ENCODE assay signal across 8 cellular contexts in genomic region chr20:25195014-25195961, GRCh38. TPM values are rescaled to one million over a fixed set of nuclear protein-coding genes. Genes with fewer than 3 reads are reported as not detected.
A peak's percentile ranks its signal among the peaks of the same experiment; 100 is the strongest.
DNase-seq lines count a peak whose midpoint lies in the region; TF ChIP-seq lines count a peak whose summit lies in the region.

TSS of gene ENTPD6 (plus strand) at chr20:25195712. CDS start at chr20:25206537, 10,825 bp downstream.

- no peak within 1 kb of the TSS for H2BK5ac ChIP-seq in H9 (ENCODE audit: insufficient read length, low read length)

- H4K20me1 ChIP-seq in H9 (ENCODE audit: control insufficient read depth, insufficient read depth, insufficient read length) (no peaks in the 10 kb centered on the region), Loucy (ENCODE audit: insufficient read depth, low read length, poor library complexity, severe bottlenecking) (no peaks in the 10 kb centered on the region)

- no CpG with 5 or more reads among the region's 75 CpGs for WGBS in H9 (ENCODE audit: extremely low coverage, insufficient read length, low lambda C conversion rate)

- H3K14ac ChIP-seq in H9 (ENCODE audit: insufficient read depth, low read length), result peak within 1 kb of the TSS; percentile 73; the same call in 1 of the 2 replicates

- TF ChIP-seq CTCF in H9 (conservative IDR thresholded peaks at IDR 0.05), result no peak; the same call in 2 of the 3 replicates
- TF ChIP-seq CTCF in Loucy (conservative IDR thresholded peaks at IDR 0.05; ENCODE audit: low read length), result peak; percentile 31
- TF ChIP-seq CTCF in foreskin fibroblast (IDR thresholded peaks at IDR 0.05; ENCODE audit: low read depth, low read length), result no peak

- H3K79me2 ChIP-seq in H9 (ENCODE audit: insufficient read depth, low read length) (no peaks in the 10 kb centered on the region), Loucy (ENCODE audit: insufficient read depth, low read length) (peaks cover 33% of the 10 kb centered on the region)

- no peak within 1 kb of the TSS for H3K56ac ChIP-seq in H9 (ENCODE audit: insufficient read length, low read depth, low read length)

- H3K36me3 ChIP-seq in Loucy (ENCODE audit: insufficient read depth, low read length), result no peaks in the 10 kb centered on the region
- peaks cover 2% of the 10 kb centered on the region for H3K36me3 ChIP-seq in neuron (ENCODE audit: insufficient read depth, low read length)

- H3K4me3 ChIP-seq in Loucy (ENCODE audit: low read length, poor library complexity, severe bottlenecking) (peak within 1 kb of the TSS; percentile 88), foreskin fibroblast (ENCODE audit: low read depth in 1 of 2, low read length in 2 of 2) (peak within 1 kb of the TSS; percentile 86 to 97), neuron (ENCODE audit: low read length) (peak within 1 kb of the TSS; percentile 95)

- H3K4me2 ChIP-seq in H9 (ENCODE audit: insufficient read depth, insufficient read length, low read length) (peak within 1 kb of the TSS; percentile 78), Loucy (ENCODE audit: low read depth, low read length, poor library complexity, severe bottlenecking) (peak within 1 kb of the TSS; percentile 93)

- no peaks in the 10 kb centered on the region for H3F3A ChIP-seq in Loucy (ENCODE audit: low read depth)

- H3K27me3 ChIP-seq in H9 (ENCODE audit: insufficient read depth, low read length), result no peaks in the 10 kb centered on the region
- H3K27me3 ChIP-seq in Loucy (ENCODE audit: insufficient read depth, low read length, poor library complexity, severe bottlenecking), result no peaks in the 10 kb centered on the region
- H3K27me3 ChIP-seq in neuron (ENCODE audit: insufficient read depth, low read length), result peaks cover 7% of the 10 kb centered on the region

- no peak within 1 kb of the TSS for H3K18ac ChIP-seq in H9 (ENCODE audit: insufficient read length, low read depth, low read length)

- peak within 1 kb of the TSS; percentile 88 to 94 for H3K4me3 Mint-ChIP-seq in H9

- peak within 1 kb of the TSS in 2 of 3 experiments; percentile 9 to 90; a peak in 2 of 7 replicates for H3K27ac Mint-ChIP-seq in H9

- no peak within 1 kb of the TSS for H2BK12ac ChIP-seq in H9 (ENCODE audit: insufficient read length, low read depth, low read length)

- H4K5ac ChIP-seq in H9 (ENCODE audit: insufficient read length, low read depth, low read length), result no peak within 1 kb of the TSS

- H3T11ph ChIP-seq in H9 (ENCODE audit: low read length), result no peak within 1 kb of the TSS

- no peak within 1 kb of the TSS for H3K23ac ChIP-seq in H9 (ENCODE audit: insufficient read length, low read depth, low read length)

- H2BK15ac ChIP-seq in H9 (ENCODE audit: low read depth, low read length), result no peak within 1 kb of the TSS

- H2AFZ ChIP-seq in H9 (ENCODE audit: low read length), result no peak within 1 kb of the TSS
- H2AFZ ChIP-seq in Loucy (ENCODE audit: low read length), result peak within 1 kb of the TSS; percentile 100
- peak within 1 kb of the TSS; percentile 98 for H2AFZ ChIP-seq in neuron (ENCODE audit: low read depth, low read length)

- DNase-seq in G401 (ENCODE audit: low spot score) (peak; percentile 89), H9 (peak; percentile 85), SHP77 (lab: John Stamatoyannopoulos, UW) (peak; percentile 91 to 92), activated gamma-delta T cell treated with Interleukin-2 at 50 U/mL for 16 hours (peak; percentile 91), foreskin fibroblast (peak; percentile 82 to 96), stromal cell of bone marrow (ENCODE audit: low read depth) (peak; percentile 66)

- H3K4me1 ChIP-seq in H9 (ENCODE audit: insufficient read depth, low read length) (no peaks in the 10 kb centered on the region; the same call in 1 of the 2 replicates), Loucy (ENCODE audit: insufficient read depth, low read length, poor library complexity, severe bottlenecking) (peaks cover 43% of the 10 kb centered on the region), neuron (ENCODE audit: insufficient read depth, low read length) (peaks cover 26% of the 10 kb centered on the region)

- peaks cover 0 to 2% (median 0%) of the 10 kb centered on the region in 3 experiments; a peak in 2 of 7 replicates for H3K36me3 Mint-ChIP-seq in H9 (ENCODE audit: insufficient read depth in 1 of 3, low read depth in 3 of 3)

- H3K9ac ChIP-seq in H9 (ENCODE audit: extremely low read depth, insufficient read length, low read length) (peak within 1 kb of the TSS; percentile 25), Loucy (ENCODE audit: low read depth, low read length, poor library complexity, severe bottlenecking) (peak within 1 kb of the TSS; percentile 90)

- H3K4me1 Mint-ChIP-seq in H9, result peaks cover 27% of the 10 kb centered on the region in 2 experiments

- no peak within 1 kb of the TSS for H2BK120ac ChIP-seq in H9 (ENCODE audit: low read depth, low read length, poor library complexity, severe bottlenecking)

- H3K23me2 ChIP-seq in H9 (ENCODE audit: insufficient read length, low read depth, low read length, poor library complexity, severe bottlenecking), result peaks cover 12% of the 10 kb centered on the region

- H3K9me3 ChIP-seq in H9 (ENCODE audit: control insufficient read depth, low read depth, low read length) (no peaks in the 10 kb centered on the region), Loucy (ENCODE audit: insufficient read depth, low read depth, low read length) (no peaks in the 10 kb centered on the region), neuron (ENCODE audit: low read length) (no peaks in the 10 kb centered on the region)

- no peak within 1 kb of the TSS for H3K27ac ChIP-seq in H9 (ENCODE audit: insufficient read length, low read depth, low read length)

- H3K79me1 ChIP-seq in H9 (ENCODE audit: insufficient read depth, low read depth, low read length, poor library complexity, severe bottlenecking), result no peaks in the 10 kb centered on the region

- peaks cover 11% of the 10 kb centered on the region for H3K27me3 Mint-ChIP-seq in H9 (ENCODE audit: low read depth)

- H4K8ac ChIP-seq in H9 (replicated peaks; ENCODE audit: insufficient read length, low read depth, low read length), result no peak within 1 kb of the TSS

- H3K9me2 ChIP-seq in Loucy (replicated peaks; ENCODE audit: low read depth, low read length), result no peaks in the 10 kb centered on the region

- H4K91ac ChIP-seq in H9 (ENCODE audit: insufficient read length, low read depth, low read length), result no peak within 1 kb of the TSS

- no peak within 1 kb of the TSS for H2AK5ac ChIP-seq in H9 (ENCODE audit: insufficient read length, low read length)

- in situ Hi-C loops in G401 (cut with HindIII; ENCODE audit: low sequenced_read_pairs), result no loop called here

- no peak within 1 kb of the TSS for H2BK20ac ChIP-seq in H9 (ENCODE audit: low read depth, low read length, poor library complexity, severe bottlenecking)

- H3K4ac ChIP-seq in H9 (ENCODE audit: low read depth, low read length), result no peak within 1 kb of the TSS

- peaks cover 0 to 3% of the 10 kb centered on the region in 2 experiments; a peak in 1 of 5 replicates for H3K9me3 Mint-ChIP-seq in H9

RNA-seq across cellular contexts. Expression of gene ENTPD6, which starts in this region (rescaled TPM):
- total RNA-seq in G401 (2014; rRNA removed; shearing (Covaris generic)), result 68.3 and 71.3 TPM in 2 replicates
- 51.4 and 57.4 TPM in 2 replicates for total RNA-seq in H9 (2021)
